In genomic region chr3:152638707-152639450, GRCh38 we compare ENCODE assay signal across 12 cellular contexts.
DNase-seq lines count a peak whose midpoint lies in the region; ATAC-seq, FAIRE-seq and TF ChIP-seq lines count a peak whose summit lies in the region.
"Had no signal": no experiment of that assay in that cellular context is flagged by ENCODE, and none has a peak within 500 bp of the region (broad histone marks: within the 10 kb centered on the region; RNA-seq: fewer than 3 reads in every experiment).

No MANE protein-coding gene starts in this region.

- no peak overlapping the region for H3K4me3 ChIP-seq in breast epithelium
- H3K4me3 ChIP-seq in right cardiac atrium (ENCODE audit: low read length): no peak overlapping the region
- no peak overlapping the region for H3K4me3 ChIP-seq in skeletal muscle cell (ENCODE audit: low read depth, low read length)
- H3K4me3 ChIP-seq: ascending aorta had no signal

- FAIRE-seq in RCC 7860 (lab: Jason Lieb, UNC): no peak
- FAIRE-seq: D721Med had no signal

- peaks cover 10% of the 10 kb centered on the region for H3K4me1 Mint-ChIP-seq in nephron progenitor cell
- H3K4me1 Mint-ChIP-seq: activated CD8-positive, alpha-beta memory T cell treated with anti-CD3 and anti-CD28 coated beads, Interleukin-2, amount 10 ng/mL, durations not matched to agents 7 days and 5 days had no signal

- ATAC-seq in right cardiac atrium: peak; percentile 45 to 70
- ATAC-seq: activated CD8-positive, alpha-beta memory T cell treated with anti-CD3 and anti-CD28 coated beads, Interleukin-2, amount 10 ng/mL, durations not matched to agents 7 days and 5 days had no signal

- intact Hi-C loops in breast epithelium (cut with DNase I; ENCODE audit: low total_unique reads) (no loop called here), right cardiac atrium (cut with DNase I) (no loop called here)

- H3K27ac Mint-ChIP-seq in nephron progenitor cell: no peak overlapping the region
- H3K27ac Mint-ChIP-seq: activated CD8-positive, alpha-beta memory T cell treated with anti-CD3 and anti-CD28 coated beads, Interleukin-2, amount 10 ng/mL, durations not matched to agents 7 days and 5 days had no signal

- H3K27me3 Mint-ChIP-seq in nephron progenitor cell (ENCODE audit: low read depth, poor library complexity): no peaks in the 10 kb centered on the region

- H3K27me3 ChIP-seq in breast epithelium (no peaks in the 10 kb centered on the region), right cardiac atrium (ENCODE audit: control insufficient read depth, insufficient read depth) (no peaks in the 10 kb centered on the region)
- H3K27me3 ChIP-seq: ascending aorta had no signal

- H3K4me1 ChIP-seq in breast epithelium (no peaks in the 10 kb centered on the region), right cardiac atrium (ENCODE audit: control insufficient read depth, insufficient read depth, low read length) (no peaks in the 10 kb centered on the region)
- H3K4me1 ChIP-seq: ascending aorta had no signal

- peak; percentile 34 for DNase-seq in GM04504 (ENCODE audit: low read depth)
- peak in 1 of 2 donors; percentile 64 for DNase-seq in breast epithelium (ENCODE audit: low spot score in 2 of 2)
- DNase-seq in right cardiac atrium: peak in 1 of 3 donors; percentile 59
- peak; percentile 61 for DNase-seq in skeletal muscle cell (ENCODE audit: low read depth)
- DNase-seq in activated T-cell treated with anti-CD3 and anti-CD28 coated beads, Interleukin-2, amount 50 U/mL, for 48 hours: no peak
- DNase-seq in RCC 7860 (ENCODE audit: low spot score): no peak
- no peak for DNase-seq in nephron progenitor cell
- DNase-seq in kidney glomerular epithelial cell (lab: John Stamatoyannopoulos, UW): no peak
- DNase-seq: activated CD8-positive, alpha-beta memory T cell treated with anti-CD3 and anti-CD28 coated beads, Interleukin-2, amount 10 ng/mL, durations not matched to agents 7 days and 5 days; NCI-H1436 treated with DMSO at 0.1 percent for 48 hours had no signal

- H3K4me3 Mint-ChIP-seq in nephron progenitor cell: no peak overlapping the region
- H3K4me3 Mint-ChIP-seq: activated CD8-positive, alpha-beta memory T cell treated with anti-CD3 and anti-CD28 coated beads, Interleukin-2, amount 10 ng/mL, durations not matched to agents 7 days and 5 days had no signal

- TF ChIP-seq POLR2A in breast epithelium (IDR thresholded peaks at IDR 0.05): no peak

- 57% methylated on average over 8 of the region's 8 CpGs for WGBS in right cardiac atrium

- no peak for TF ChIP-seq CTCF in breast epithelium (IDR thresholded peaks at IDR 0.05)
- TF ChIP-seq CTCF in nephron progenitor cell (IDR thresholded peaks at IDR 0.05): no peak

- H3K27ac ChIP-seq in breast epithelium (peak overlapping the region; percentile 10 to 34), right cardiac atrium (ENCODE audit: low read length) (no peak overlapping the region)
- H3K27ac ChIP-seq: ascending aorta had no signal

- H3K36me3 ChIP-seq in breast epithelium: no peaks in the 10 kb centered on the region
- H3K36me3 ChIP-seq: ascending aorta had no signal

- H3K36me3 Mint-ChIP-seq in nephron progenitor cell (ENCODE audit: low read depth): no peaks in the 10 kb centered on the region
- H3K36me3 Mint-ChIP-seq: activated CD8-positive, alpha-beta memory T cell treated with anti-CD3 and anti-CD28 coated beads, Interleukin-2, amount 10 ng/mL, durations not matched to agents 7 days and 5 days had no signal

- H3K9me3 ChIP-seq in breast epithelium (no peaks in the 10 kb centered on the region), right cardiac atrium (ENCODE audit: control insufficient read depth, low read length) (no peaks in the 10 kb centered on the region)
- H3K9me3 ChIP-seq: ascending aorta had no signal

- H3K9me3 Mint-ChIP-seq in nephron progenitor cell: peaks cover 5% of the 10 kb centered on the region

Comparison
In these comparisons a context has a peak if more than half of its experiments do, and no peak if none do; other contexts are left out.
1. DNase-seq: peak in GM04504 (single experiment) and skeletal muscle cell (single experiment); none in activated T-cell treated with anti-CD3 and anti-CD28 coated beads, Interleukin-2, amount 50 U/mL, for 48 hours (0 of 2), RCC 7860 (single experiment), nephron progenitor cell (single experiment) and kidney glomerular epithelial cell (single experiment).